ENCODE assay signal across 15 cellular contexts in the genomic region with DNA sequence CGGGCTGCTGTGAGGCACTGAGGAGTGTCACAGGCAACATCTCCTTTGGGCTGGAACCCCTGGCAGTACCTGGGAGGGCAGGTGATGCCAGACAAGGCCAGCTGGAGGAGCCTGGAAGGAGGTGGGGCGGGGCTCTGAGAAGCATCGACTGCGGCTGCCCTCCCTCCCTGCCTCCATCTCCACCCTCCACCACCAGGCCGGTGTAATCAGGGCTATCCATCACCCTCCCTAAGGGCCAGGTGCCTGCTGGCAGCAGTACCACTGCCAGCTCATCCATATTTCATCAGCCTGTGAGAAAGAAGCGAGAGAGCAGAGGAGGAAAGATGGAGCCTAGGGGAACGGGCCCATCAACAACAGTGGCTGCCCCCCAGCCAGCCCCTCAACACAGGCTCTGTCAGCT. TPM values are rescaled to one million over a fixed set of nuclear protein-coding genes. Genes with fewer than 3 reads are reported as not detected.
A peak's percentile ranks its signal among the peaks of the same experiment; 100 is the strongest.
DNase-seq lines count a peak whose midpoint lies in the region; ATAC-seq lines count a peak whose summit lies in the region.
"Had no signal": no experiment of that assay in that cellular context is flagged by ENCODE, and none has a peak within 500 bp of the region (broad histone marks: within the 10 kb centered on the region; RNA-seq: fewer than 3 reads in every experiment).

No MANE protein-coding gene starts in this region.

- peak; percentile 84 for DNase-seq in DMS153 (lab: John Stamatoyannopoulos, UW)
- DNase-seq in NCI-H1105 treated with DMSO at 0.1 percent for 48 hours (lab: John Stamatoyannopoulos, UW): peak; percentile 62
- DNase-seq in NCI-H526 (lab: John Stamatoyannopoulos, UW): peak; percentile 46 to 68
- no peak for DNase-seq in CD1c-positive myeloid dendritic cell (ENCODE audit: extremely low spot score)
- DNase-seq in activated gamma-delta T cell (lab: John Stamatoyannopoulos, UW): no peak
- DNase-seq in activated CD8-positive, alpha-beta memory T cell treated with anti-CD3 and anti-CD28 coated beads, Interleukin-2, amount 50 U/mL, for 48 hours: no peak
- DNase-seq: activated gamma-delta T cell treated with Interleukin-2 at 50 U/mL for 16 hours, dermis blood vessel endothelial cell, esophagus squamous epithelium, kidney glomerular epithelial cell, MV-4-11, ovary, small intestine had no signal

- ATAC-seq in esophagus mucosa: peak; percentile 50
- no peak for ATAC-seq in HG03342 (IDR thresholded peaks at IDR 0.05; ENCODE audit: unreplicated experiment)

RNA-seq across cellular contexts. Expression of a gene that starts 51.4 kb away (rescaled TPM):
- 0.28 TPM for total RNA-seq in esophagus mucosa

Comparison
In these comparisons a context has a peak if more than half of its experiments do, and no peak if none do; other contexts are left out.
1. DNase-seq: peak in DMS153 (single experiment), NCI-H1105 treated with DMSO at 0.1 percent for 48 hours (single experiment) and NCI-H526 (2 of 2); none in CD1c-positive myeloid dendritic cell (single experiment), activated gamma-delta T cell (single experiment) and activated CD8-positive, alpha-beta memory T cell treated with anti-CD3 and anti-CD28 coated beads, Interleukin-2, amount 50 U/mL, for 48 hours (single experiment).